8 cellular contexts compared by ENCODE assay signal in genomic region chr1:27601321-27601770, GRCh38. TPM values are rescaled to one million over a fixed set of nuclear protein-coding genes. Genes with fewer than 3 reads are reported as not detected.
DNase-seq lines count a peak whose midpoint lies in the region; TF ChIP-seq lines count a peak whose summit lies in the region.

No MANE protein-coding gene starts in this region.

- H3K4me1 Mint-ChIP-seq in endodermal cell = peaks cover 54% of the 10 kb centered on the region
- H3K4me1 Mint-ChIP-seq in neural crest cell = peaks cover 35% of the 10 kb centered on the region

- no peak overlapping the region for H2AFZ ChIP-seq in OCI-LY1 (ENCODE audit: low read length)

- DNase-seq in endodermal cell (no peak), neural crest cell (ENCODE audit: low read depth, low spot score) (no peak), EL (no peak), NCI-H524 treated with DMSO at 0.1 percent for 48 hours (lab: John Stamatoyannopoulos, UW) (no peak), OCI-M2 (lab: John Stamatoyannopoulos, UW; ENCODE audit: unreplicated experiment) (no peak), GM19238 (ENCODE audit: insufficient read length, low spot score) (no peak)

- H3K27me3 ChIP-seq in BLaER1 (no peaks in the 10 kb centered on the region), OCI-LY1 (ENCODE audit: insufficient read depth, low read length) (no peaks in the 10 kb centered on the region), endodermal cell (ENCODE audit: control insufficient read depth, insufficient read depth, low read length, poor library complexity, severe bottlenecking) (no peaks in the 10 kb centered on the region)

- H3K27me3 Mint-ChIP-seq in endodermal cell (ENCODE audit: insufficient read depth) (no peaks in the 10 kb centered on the region), neural crest cell (ENCODE audit: low read depth) (peaks cover 2% of the 10 kb centered on the region)

- no peaks in the 10 kb centered on the region for H3K9me2 ChIP-seq in OCI-LY1 (ENCODE audit: low read depth, low read length)

- H3K36me3 Mint-ChIP-seq in endodermal cell (ENCODE audit: low read depth) (no peaks in the 10 kb centered on the region), neural crest cell (ENCODE audit: low read depth) (no peaks in the 10 kb centered on the region)

- H3K27ac ChIP-seq in BLaER1 (peak overlapping the region; percentile 84), OCI-LY1 (ENCODE audit: low read depth, low read length, poor library complexity, severe bottlenecking) (no peak overlapping the region), endodermal cell (ENCODE audit: low read depth, low read length) (peak overlapping the region; percentile 51)

- H3K9ac ChIP-seq in BLaER1 = peak overlapping the region; percentile 95
- H3K9ac ChIP-seq in OCI-LY1 (ENCODE audit: low read length) = no peak overlapping the region
- H3K9ac ChIP-seq in endodermal cell (ENCODE audit: extremely low read depth, low read length, poor library complexity, severe bottlenecking) = no peak overlapping the region

- H3K9me3 ChIP-seq in BLaER1 = no peaks in the 10 kb centered on the region
- no peaks in the 10 kb centered on the region for H3K9me3 ChIP-seq in OCI-LY1 (ENCODE audit: low read length)
- no peaks in the 10 kb centered on the region for H3K9me3 ChIP-seq in endodermal cell (ENCODE audit: control insufficient read depth, low read length)

- H3K36me3 ChIP-seq in BLaER1 (peaks cover 6% of the 10 kb centered on the region; the same call in 1 of the 2 replicates), OCI-LY1 (ENCODE audit: insufficient read depth, low read length) (no peaks in the 10 kb centered on the region), endodermal cell (ENCODE audit: control insufficient read depth, insufficient read depth, low read length) (no peaks in the 10 kb centered on the region)

- no peaks in the 10 kb centered on the region for H3K9me3 Mint-ChIP-seq in endodermal cell
- H3K9me3 Mint-ChIP-seq in neural crest cell = no peaks in the 10 kb centered on the region

- H4K20me1 ChIP-seq in BLaER1 = peaks cover 63% of the 10 kb centered on the region
- H4K20me1 ChIP-seq in OCI-LY1 (ENCODE audit: insufficient read depth, low read length) = no peaks in the 10 kb centered on the region

- H3K4me3 ChIP-seq in BLaER1 (peak overlapping the region; percentile 98), OCI-LY1 (ENCODE audit: low read depth, low read length, poor library complexity, severe bottlenecking) (peak overlapping the region; percentile 72), endodermal cell (ENCODE audit: low read length) (peak overlapping the region; percentile 82)

- no peaks in the 10 kb centered on the region for H3F3A ChIP-seq in OCI-LY1 (ENCODE audit: insufficient read depth, low read length)

- H3K27ac Mint-ChIP-seq in endodermal cell (no peak overlapping the region), neural crest cell (ENCODE audit: unreplicated experiment) (no peak overlapping the region)

- H3K4me3 Mint-ChIP-seq in endodermal cell = peak overlapping the region; percentile 38
- H3K4me3 Mint-ChIP-seq in neural crest cell = peak overlapping the region; percentile 92

- H3K4me1 ChIP-seq in BLaER1 = peaks cover 79% of the 10 kb centered on the region
- H3K4me1 ChIP-seq in OCI-LY1 (ENCODE audit: insufficient read depth, low read length, severe bottlenecking) = peaks cover 33% of the 10 kb centered on the region
- H3K4me1 ChIP-seq in endodermal cell (ENCODE audit: control insufficient read depth, insufficient read depth, low read length) = peaks cover 23% of the 10 kb centered on the region

- H3K79me2 ChIP-seq in OCI-LY1 (ENCODE audit: insufficient read depth, low read length) = no peaks in the 10 kb centered on the region

- TF ChIP-seq CTCF in OCI-LY1 (IDR thresholded peaks at IDR 0.05; ENCODE audit: low read length) = no peak
- TF ChIP-seq CTCF in endodermal cell (conservative IDR thresholded peaks at IDR 0.05) = no peak
- TF ChIP-seq CTCF in neural crest cell (conservative IDR thresholded peaks at IDR 0.05) = no peak

- H3K4me2 ChIP-seq in BLaER1 (peak overlapping the region; percentile 100), OCI-LY1 (ENCODE audit: low read length) (peak overlapping the region; percentile 72; the same call in 1 of the 2 replicates)

RNA-seq across cellular contexts. Expression of gene AHDC1, which starts 2.6 kb away (rescaled TPM):
- 10 to 100 TPM; 39.3 to 41.2 TPM for total RNA-seq in endodermal cell
- polyA plus RNA-seq in endodermal cell (2013, experiment 1 of 2) = 52.1 TPM
- 50.1 TPM for polyA plus RNA-seq in endodermal cell (2013, experiment 2 of 2)
- 50.1 and 54.8 TPM in 2 replicates for total RNA-seq in neural crest cell

RNA-seq across cellular contexts. Expression of gene FGR, which starts 33.6 kb away (rescaled TPM):
- total RNA-seq in endodermal cell = not detected
- polyA plus RNA-seq in endodermal cell (2013, experiment 1 of 2) = 0.14 TPM
- not detected for polyA plus RNA-seq in endodermal cell (2013, experiment 2 of 2)
- total RNA-seq in neural crest cell = not detected in 2 replicates
